Comparison of ENCODE assay signal across 34 cellular contexts in the genomic region with DNA sequence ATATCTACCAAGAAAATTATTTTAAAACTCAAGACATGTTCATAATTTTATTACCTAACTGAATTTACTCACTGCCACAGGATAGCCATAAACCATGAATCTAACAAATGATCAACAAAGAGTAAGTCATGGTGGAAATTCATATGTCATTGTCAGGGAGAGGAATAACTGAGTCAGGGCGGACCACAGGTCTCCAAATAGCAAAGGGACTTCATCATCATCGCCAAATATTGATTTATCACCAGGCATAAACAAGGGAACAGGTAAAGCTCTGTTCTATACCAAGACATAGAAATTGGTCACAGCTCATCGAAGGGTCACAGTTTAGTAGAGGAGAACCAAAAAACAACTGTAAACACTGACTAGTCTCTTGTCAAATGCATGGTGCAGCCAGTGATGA.
"Had no signal": no experiment of that assay in that cellular context is flagged by ENCODE, and none has a peak within 500 bp of the region (broad histone marks: within the 10 kb centered on the region; RNA-seq: fewer than 3 reads in every experiment).

No MANE protein-coding gene starts in this region.

- H3K4me3 ChIP-seq: MG63 had no signal

- H3K27me3 ChIP-seq: MG63 had no signal

- H3K9me3 ChIP-seq: MG63 had no signal

- H3K27ac ChIP-seq: KMS-11 had no signal

- H3K36me3 ChIP-seq: MG63 had no signal

- DNase-seq: Karpas-422, Kasumi-1, KG1, MG63, MM.1S, MV-4-11, NCI-H1048, NCI-H1092, NCI-H1092 treated with DMSO at 0.1 percent for 48 hours, NCI-H1105, NCI-H1105 treated with DMSO at 0.1 percent for 48 hours, NCI-H1417, NCI-H1417 treated with DMSO at 0.1 percent for 48 hours, NCI-H1436, NCI-H1436 treated with DMSO at 0.1 percent for 48 hours, NCI-H146, NCI-H1694, NCI-H1694 treated with DMSO at 0.1 percent for 48 hours, NCI-H187, NCI-H187 treated with DMSO at 0.1 percent for 48 hours, NCI-H1930, NCI-H2029, NCI-H2029 treated with DMSO at 0.1 percent for 48 hours, NCI-H2081, NCI-H2081 treated with DMSO at 0.1 percent for 48 hours, NCI-H2107, NCI-H2171, NCI-H2171 treated with DMSO at 0.1 percent for 48 hours, NCI-H2227 treated with DMSO at 0.1 percent for 48 hours, NCI-H226, NCI-H345, NCI-H446, NCI-H446 treated with DMSO at 0.1 percent for 48 hours had no signal

- H3K9ac ChIP-seq: KMS-11 had no signal

- H3K4me2 ChIP-seq: KMS-11 had no signal
